ENCODE assay signal across 8 cellular contexts in genomic region chr10:73252445-73253225, GRCh38. TPM values are rescaled to one million over a fixed set of nuclear protein-coding genes. Genes with fewer than 3 reads are reported as not detected.
DNase-seq lines count a peak whose midpoint lies in the region; ATAC-seq and TF ChIP-seq lines count a peak whose summit lies in the region.

MRPS16 (minus strand) TSS chr10:73252644; CDS start chr10:73252482, 162 bp downstream.

- CTCF ChIA-PET in CD4-positive, alpha-beta memory T cell (lab: Charles Lee; ENCODE audit: partially characterized antibody) = interaction anchor here (1.0 to 1.5 kb wide), 3 partner anchors 11 to 157 kb away, joined by 3 to 4 read pairs (median 4); no protein-coding TSS in a partner anchor

- H3K4me1 ChIP-seq in CD4-positive, alpha-beta memory T cell (ENCODE audit: insufficient read depth, low read length) = peaks cover 33% of the 10 kb centered on the region
- H3K4me1 ChIP-seq in lung (ENCODE audit: control insufficient read depth in 2 of 2, insufficient read depth in 2 of 2, low read length in 2 of 2) = peaks cover 4 to 9% of the 10 kb centered on the region in 2 donors

- peak; percentile 79 for ATAC-seq in GM19463 (IDR thresholded peaks at IDR 0.05; ENCODE audit: unreplicated experiment)
- peak; percentile 98 for ATAC-seq in lung (ENCODE audit: insufficient read depth, low FRiP score)

- H3K4me3 Mint-ChIP-seq in CD4-positive, alpha-beta memory T cell = peak within 1 kb of the TSS; percentile 95 to 100 (median 98)

- H3K36me3 ChIP-seq in CD4-positive, alpha-beta memory T cell (ENCODE audit: insufficient read depth, low read length) = no peaks in the 10 kb centered on the region
- H3K36me3 ChIP-seq in lung (ENCODE audit: control insufficient read depth in 2 of 2, insufficient read depth in 2 of 2, low read length in 2 of 2) = peaks cover 0 to 6% of the 10 kb centered on the region in 2 donors

- POLR2A ChIA-PET in CD4-positive, alpha-beta memory T cell (lab: Charles Lee; ENCODE audit: partially characterized antibody) = interaction anchor here (0.7 to 2.6 kb wide), 10 partner anchors 11 to 898 kb away, joined by 3 to 12 read pairs (median 4); partner anchors contain the start of genes AP3M1, CFAP70, P4HA1 and PPP3CB

- WGBS in lung, 2 donors = 0% methylated on average over 51 of the region's 51 CpGs

- H3K9me3 Mint-ChIP-seq in CD4-positive, alpha-beta memory T cell = no peaks in the 10 kb centered on the region

- peak within 1 kb of the TSS; percentile 94 to 99 (median 97) for H3K27ac Mint-ChIP-seq in CD4-positive, alpha-beta memory T cell

- peak within 1 kb of the TSS; percentile 82 for H3K27ac ChIP-seq in CD4-positive, alpha-beta memory T cell (ENCODE audit: low read depth, low read length)
- H3K27ac ChIP-seq in lung (ENCODE audit: low read depth in 1 of 2, low read length in 1 of 2) = peak within 1 kb of the TSS; percentile 90 to 92

- no peaks in the 10 kb centered on the region for H3K27me3 Mint-ChIP-seq in CD4-positive, alpha-beta memory T cell

- no peaks in the 10 kb centered on the region for H3K9me3 ChIP-seq in CD4-positive, alpha-beta memory T cell (ENCODE audit: control insufficient read depth in 1 of 2, low read length in 2 of 2)
- no peaks in the 10 kb centered on the region for H3K9me3 ChIP-seq in lung (ENCODE audit: control insufficient read depth in 2 of 2, insufficient read depth in 1 of 2, low read length in 1 of 2)

- peaks cover 22 to 46% (median 34%) of the 10 kb centered on the region in 4 donors for H3K4me1 Mint-ChIP-seq in CD4-positive, alpha-beta memory T cell

- no peaks in the 10 kb centered on the region for H3K27me3 ChIP-seq in CD4-positive, alpha-beta memory T cell (ENCODE audit: insufficient read depth, low read length)
- no peaks in the 10 kb centered on the region for H3K27me3 ChIP-seq in lung (ENCODE audit: control insufficient read depth, insufficient read depth)

- no peak for TF ChIP-seq CTCF in lung (IDR thresholded peaks at IDR 0.05; ENCODE audit: control extremely low read depth, extremely low read depth)

- peaks cover 9 to 33% of the 10 kb centered on the region in 2 donors for H3K36me3 Mint-ChIP-seq in CD4-positive, alpha-beta memory T cell

- intact Hi-C loops in CD4-positive, alpha-beta memory T cell (cut with micrococcal nuclease) = loop anchor here (2.0 to 10.0 kb wide), 5 partner anchors 106 to 898 kb away; partner anchors contain the start of genes CFAP70, DNAJB12, MCU and P4HA1

- DNase-seq in CD4-positive, alpha-beta memory T cell = peak; percentile 92 to 97 (median 94)
- DNase-seq in HS-27A (ENCODE audit: low read depth) (peak; percentile 73), NK-92 (lab: John Stamatoyannopoulos, UW; ENCODE audit: unreplicated experiment) (peak; percentile 67), lung (ENCODE audit: low spot score) (peak; percentile 96)
- peak; percentile 80 for DNase-seq in activated CD8-positive, alpha-beta memory T cell treated with anti-CD3 and anti-CD28 coated beads for 1 hour (ENCODE audit: extremely low read depth in 1 of 2, low read depth in 1 of 2)
- DNase-seq in effector CD8-positive, alpha-beta T cell (lab: John Stamatoyannopoulos, UW) = peak; percentile 91
- peak; percentile 76 to 86 (median 84) for DNase-seq in stimulated activated CD4-positive, alpha-beta T cell treated with anti-CD3 and anti-CD28 coated beads, TNF-alpha, amount 100 ng/mL, for 4 hours (ENCODE audit: low read depth in 3 of 3)

- peak within 1 kb of the TSS; percentile 49 to 99 for H3K4me3 ChIP-seq in CD4-positive, alpha-beta memory T cell (ENCODE audit: low read length in 2 of 2)
- H3K4me3 ChIP-seq in lung = peak within 1 kb of the TSS; percentile 94

RNA-seq across cellular contexts. Expression of gene MRPS16, which starts in this region (rescaled TPM):
- total RNA-seq in CD4-positive, alpha-beta memory T cell = 10 to 100 TPM; 44.9 to 47.1 TPM
- polyA plus RNA-seq in CD4-positive, alpha-beta memory T cell = 100 to 1,000 TPM in 1 of 2 donors, 10 to 100 TPM in 1; 96.4 to 104 TPM
- total RNA-seq in lung = 10 to 100 TPM; 32.7 to 96.1 TPM
- 10 to 100 TPM; 61.4 to 65.3 TPM for polyA plus RNA-seq in lung

Comparison
In these comparisons a context has a peak if more than half of its experiments do, and no peak if none do; other contexts are left out.
1. Peak in every context shown above with its lines: DNase-seq, ATAC-seq, H3K4me3 ChIP-seq and H3K27ac ChIP-seq.